ENCODE assay signal across 8 cellular contexts in the genomic region with DNA sequence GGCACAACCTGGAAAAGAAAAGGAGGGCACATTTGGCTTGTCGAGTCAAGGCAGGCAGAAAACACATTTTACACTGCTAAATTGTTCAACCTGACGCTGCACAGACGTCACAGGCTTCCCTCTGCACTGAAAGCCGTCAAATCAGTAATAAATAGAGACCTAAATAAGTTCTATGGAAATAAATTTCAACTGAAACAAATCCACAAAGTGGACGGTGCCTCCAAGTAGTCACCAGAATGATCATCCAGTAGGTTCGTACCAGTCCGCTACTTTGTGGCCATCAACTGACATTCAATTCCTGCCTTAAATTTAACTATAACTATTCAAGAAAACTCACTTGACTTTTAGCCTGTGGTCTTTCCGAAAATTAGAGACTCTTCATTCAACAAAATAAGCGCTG. TPM values are rescaled to one million over a fixed set of nuclear protein-coding genes. Genes with fewer than 3 reads are reported as not detected.
A peak's percentile ranks its signal among the peaks of the same experiment; 100 is the strongest.
DNase-seq lines count a peak whose midpoint lies in the region; ATAC-seq and TF ChIP-seq lines count a peak whose summit lies in the region.

No MANE protein-coding gene starts in this region.

- H3K4me3 ChIP-seq in astrocyte of the cerebellum (ENCODE audit: low read depth, low read length) (peak overlapping the region; percentile 58), lower lobe of right lung (peak overlapping the region; percentile 72), thyroid gland (replicated peaks in 1 of 3) (peak overlapping the region; percentile 5 to 74 (median 73))

- ATAC-seq in activated CD8-positive, alpha-beta memory T cell treated with anti-CD3 and anti-CD28 coated beads, Interleukin-2, amount 10 ng/mL, durations not matched to agents 7 days and 5 days: no peak
- no peak for ATAC-seq in lower lobe of right lung
- no peak for ATAC-seq in GM21576 (IDR thresholded peaks at IDR 0.05; ENCODE audit: unreplicated experiment)
- no peak for ATAC-seq in GM21526 (IDR thresholded peaks at IDR 0.05; ENCODE audit: low FRiP score, unreplicated experiment)

- no peak for TF ChIP-seq POLR2A in thyroid gland (IDR thresholded peaks at IDR 0.05)

- CTCF ChIA-PET in activated CD8-positive, alpha-beta memory T cell treated with anti-CD3 and anti-CD28 coated beads, Interleukin-2, amount 10 ng/mL, durations not matched to agents 7 days and 5 days (lab: Charles Lee): interaction anchor here (1.3 to 1.7 kb wide), 3 partner anchors 9 to 19 kb away, joined by 3 to 14 read pairs (median 5); no protein-coding TSS in a partner anchor

- WGBS in thyroid gland, 2 donors: 63 to 80% methylated on average over 9 of the region's 9 CpGs

- intact Hi-C loops in lower lobe of right lung (cut with DNase I): no loop called here
- intact Hi-C loops in thyroid gland (cut with DNase I): no loop called here

- H3K36me3 ChIP-seq in lower lobe of right lung: no peaks in the 10 kb centered on the region
- no peaks in the 10 kb centered on the region for H3K36me3 ChIP-seq in thyroid gland

- H3K4me3 Mint-ChIP-seq in activated CD8-positive, alpha-beta memory T cell treated with anti-CD3 and anti-CD28 coated beads, Interleukin-2, amount 10 ng/mL, durations not matched to agents 7 days and 5 days: peak overlapping the region; percentile 79

- TF ChIP-seq CTCF in astrocyte of the cerebellum (IDR thresholded peaks at IDR 0.05; ENCODE audit: low read depth, low read length, missing control alignments) (no peak), lower lobe of right lung (IDR thresholded peaks at IDR 0.05) (no peak), thyroid gland (IDR thresholded peaks at IDR 0.05) (no peak)

- H3K9me3 ChIP-seq in lower lobe of right lung (no peaks in the 10 kb centered on the region), thyroid gland (no peaks in the 10 kb centered on the region)

- H3K4me1 ChIP-seq in lower lobe of right lung (peaks cover 13% of the 10 kb centered on the region), thyroid gland (no peaks in the 10 kb centered on the region)

- peaks cover 19% of the 10 kb centered on the region for H3K4me1 Mint-ChIP-seq in activated CD8-positive, alpha-beta memory T cell treated with anti-CD3 and anti-CD28 coated beads, Interleukin-2, amount 10 ng/mL, durations not matched to agents 7 days and 5 days

- no peak for DNase-seq in activated CD8-positive, alpha-beta memory T cell treated with anti-CD3 and anti-CD28 coated beads, Interleukin-2, amount 10 ng/mL, durations not matched to agents 7 days and 5 days
- DNase-seq in activated CD8-positive, alpha-beta memory T cell treated with anti-CD3 and anti-CD28 coated beads, Interleukin-2, amount 50 U/mL, for 4 hours: no peak
- DNase-seq in astrocyte of the cerebellum (ENCODE audit: low read depth) (no peak), lower lobe of right lung (no peak), thyroid gland (no peak), D341Med (ENCODE audit: low spot score) (no peak)

- peak overlapping the region; percentile 76 for H3K27ac Mint-ChIP-seq in activated CD8-positive, alpha-beta memory T cell treated with anti-CD3 and anti-CD28 coated beads, Interleukin-2, amount 10 ng/mL, durations not matched to agents 7 days and 5 days

- H3K36me3 Mint-ChIP-seq in activated CD8-positive, alpha-beta memory T cell treated with anti-CD3 and anti-CD28 coated beads, Interleukin-2, amount 10 ng/mL, durations not matched to agents 7 days and 5 days: peaks cover 5% of the 10 kb centered on the region

- peaks cover 9% of the 10 kb centered on the region for H3K27me3 Mint-ChIP-seq in activated CD8-positive, alpha-beta memory T cell treated with anti-CD3 and anti-CD28 coated beads, Interleukin-2, amount 10 ng/mL, durations not matched to agents 7 days and 5 days

- H3K9me3 Mint-ChIP-seq in activated CD8-positive, alpha-beta memory T cell treated with anti-CD3 and anti-CD28 coated beads, Interleukin-2, amount 10 ng/mL, durations not matched to agents 7 days and 5 days (ENCODE audit: low read depth): no peaks in the 10 kb centered on the region

- in situ Hi-C loops in astrocyte of the cerebellum (cut with HindIII; ENCODE audit: low sequenced_read_pairs): no loop called here

- H3K27ac ChIP-seq in lower lobe of right lung (peak overlapping the region; percentile 88), thyroid gland (peak overlapping the region in 1 of 3 donors; percentile 90)

- no peaks in the 10 kb centered on the region for H3K27me3 ChIP-seq in lower lobe of right lung (ENCODE audit: low read depth)
- H3K27me3 ChIP-seq in thyroid gland: no peaks in the 10 kb centered on the region

RNA-seq across cellular contexts. Expression of a gene that starts 49.0 kb away (rescaled TPM):
- total RNA-seq in activated CD8-positive, alpha-beta memory T cell treated with anti-CD3 and anti-CD28 coated beads, Interleukin-2, amount 10 ng/mL, durations not matched to agents 7 days and 5 days: not detected
- total RNA-seq in lower lobe of right lung (not detected), thyroid gland (not detected)

RNA-seq across cellular contexts. Expression of a gene that starts 54.3 kb away (rescaled TPM):
- 100 to 1,000 TPM; 137 to 160 TPM for total RNA-seq in activated CD8-positive, alpha-beta memory T cell treated with anti-CD3 and anti-CD28 coated beads, Interleukin-2, amount 10 ng/mL, durations not matched to agents 7 days and 5 days
- total RNA-seq in lower lobe of right lung (62.3 TPM), thyroid gland (10 to 100 TPM; 35.3 to 76.2 (median 53.4) TPM)
